In the genomic region with DNA sequence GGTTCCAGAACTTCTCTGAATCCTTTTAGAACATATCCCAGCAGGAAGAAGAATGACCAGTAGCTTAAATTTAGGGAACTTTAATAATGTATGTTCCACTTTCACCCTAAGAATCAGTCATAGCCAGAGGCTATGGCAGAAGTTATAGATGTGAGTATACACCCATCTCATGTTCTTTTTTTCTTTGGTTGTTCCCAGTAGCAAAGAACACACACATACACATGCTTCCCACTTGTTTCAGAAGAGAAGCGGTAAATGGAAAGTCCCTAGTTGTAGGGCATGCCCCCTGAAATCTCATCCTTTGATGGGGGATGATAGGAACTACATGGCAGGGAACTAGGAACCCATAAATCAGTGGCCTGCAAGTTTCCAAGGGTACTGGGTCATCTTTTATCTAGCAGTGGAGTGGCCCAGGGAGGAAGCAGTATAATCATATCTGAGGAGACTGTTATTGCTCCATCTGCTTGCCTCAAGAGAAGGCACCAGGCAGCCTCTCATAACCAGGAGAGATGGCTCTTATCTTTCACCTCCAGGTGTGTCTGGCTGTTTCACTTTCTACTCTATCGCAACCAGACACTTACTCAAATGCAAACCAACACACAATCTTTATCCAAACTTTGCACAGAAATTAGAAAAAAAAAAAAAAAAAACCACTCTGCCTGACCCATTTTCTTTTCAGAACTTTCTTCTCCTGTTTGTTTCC, we compare ENCODE assay signal across 12 cellular contexts.
DNase-seq lines count a peak whose midpoint lies in the region; ATAC-seq and TF ChIP-seq lines count a peak whose summit lies in the region.
"Had no signal": no experiment of that assay in that cellular context is flagged by ENCODE, and none has a peak within 500 bp of the region (broad histone marks: within the 10 kb centered on the region; RNA-seq: fewer than 3 reads in every experiment).

No MANE protein-coding gene starts in this region.

- no peak overlapping the region for H3K4me3 Mint-ChIP-seq in nephron
- no peak overlapping the region for H3K4me3 Mint-ChIP-seq in T-helper 2 cell treated with Interferon-gamma antibody and Interleukin-4, amounts not matched to agents 5 μg/mL and 100 μg/mL, for 36 hours
- H3K4me3 Mint-ChIP-seq: activated CD8-positive, alpha-beta T cell treated with anti-CD3 and anti-CD28 coated beads for 36 hours had no signal

- H3K27me3 Mint-ChIP-seq in nephron (ENCODE audit: low read depth): no peaks in the 10 kb centered on the region
- no peaks in the 10 kb centered on the region for H3K27me3 Mint-ChIP-seq in T-helper 2 cell treated with Interferon-gamma antibody and Interleukin-4, amounts not matched to agents 5 μg/mL and 100 μg/mL, for 36 hours (ENCODE audit: low read depth)

- peaks cover 55% of the 10 kb centered on the region for H3K4me1 Mint-ChIP-seq in nephron
- no peaks in the 10 kb centered on the region for H3K4me1 Mint-ChIP-seq in T-helper 2 cell treated with Interferon-gamma antibody and Interleukin-4, amounts not matched to agents 5 μg/mL and 100 μg/mL, for 36 hours (ENCODE audit: low read depth)

- H3K27ac Mint-ChIP-seq in nephron: peak overlapping the region; percentile 84 to 96 (median 89)
- no peak overlapping the region for H3K27ac Mint-ChIP-seq in T-helper 2 cell treated with Interferon-gamma antibody and Interleukin-4, amounts not matched to agents 5 μg/mL and 100 μg/mL, for 36 hours
- H3K27ac Mint-ChIP-seq: activated CD8-positive, alpha-beta T cell treated with anti-CD3 and anti-CD28 coated beads for 36 hours had no signal

- no peak for TF ChIP-seq CTCF in nephron (IDR thresholded peaks at IDR 0.05; ENCODE audit: unreplicated experiment in 3 of 3)

- ATAC-seq in GM19035 (IDR thresholded peaks at IDR 0.05; ENCODE audit: unreplicated experiment) (peak; percentile 89), GM21737 (IDR thresholded peaks at IDR 0.05; ENCODE audit: unreplicated experiment) (peak; percentile 76), HG03159 (IDR thresholded peaks at IDR 0.05; ENCODE audit: unreplicated experiment) (peak; percentile 90)
- ATAC-seq: activated CD8-positive, alpha-beta T cell treated with anti-CD3 and anti-CD28 coated beads for 36 hours; SK-N-SH treated with all-trans-retinoic acid at 6 μM for 48 hours had no signal

- DNase-seq in A172 (ENCODE audit: low spot score) (no peak), foreskin melanocyte (no peak), NCI-H1417 treated with DMSO at 0.1 percent for 48 hours (lab: John Stamatoyannopoulos, UW) (no peak)
- no peak for DNase-seq in T-helper 2 cell treated with Interferon-gamma antibody and Interleukin-4, amounts not matched to agents 5 μg/mL and 100 μg/mL, for 36 hours (ENCODE audit: low spot score)
- DNase-seq: activated CD8-positive, alpha-beta T cell treated with anti-CD3 and anti-CD28 coated beads for 36 hours; effector CD4-positive, alpha-beta T cell; hippocampal formation had no signal

- peaks cover 27% of the 10 kb centered on the region for H3K36me3 Mint-ChIP-seq in nephron (ENCODE audit: low read depth)
- no peaks in the 10 kb centered on the region for H3K36me3 Mint-ChIP-seq in T-helper 2 cell treated with Interferon-gamma antibody and Interleukin-4, amounts not matched to agents 5 μg/mL and 100 μg/mL, for 36 hours (ENCODE audit: low read depth)

- no peaks in the 10 kb centered on the region for H3K9me3 Mint-ChIP-seq in nephron
- H3K9me3 Mint-ChIP-seq in T-helper 2 cell treated with Interferon-gamma antibody and Interleukin-4, amounts not matched to agents 5 μg/mL and 100 μg/mL, for 36 hours: no peaks in the 10 kb centered on the region
- H3K9me3 Mint-ChIP-seq: activated CD8-positive, alpha-beta T cell treated with anti-CD3 and anti-CD28 coated beads for 36 hours had no signal
